Comparison of ENCODE assay signal across 9 cellular contexts in the genomic region with DNA sequence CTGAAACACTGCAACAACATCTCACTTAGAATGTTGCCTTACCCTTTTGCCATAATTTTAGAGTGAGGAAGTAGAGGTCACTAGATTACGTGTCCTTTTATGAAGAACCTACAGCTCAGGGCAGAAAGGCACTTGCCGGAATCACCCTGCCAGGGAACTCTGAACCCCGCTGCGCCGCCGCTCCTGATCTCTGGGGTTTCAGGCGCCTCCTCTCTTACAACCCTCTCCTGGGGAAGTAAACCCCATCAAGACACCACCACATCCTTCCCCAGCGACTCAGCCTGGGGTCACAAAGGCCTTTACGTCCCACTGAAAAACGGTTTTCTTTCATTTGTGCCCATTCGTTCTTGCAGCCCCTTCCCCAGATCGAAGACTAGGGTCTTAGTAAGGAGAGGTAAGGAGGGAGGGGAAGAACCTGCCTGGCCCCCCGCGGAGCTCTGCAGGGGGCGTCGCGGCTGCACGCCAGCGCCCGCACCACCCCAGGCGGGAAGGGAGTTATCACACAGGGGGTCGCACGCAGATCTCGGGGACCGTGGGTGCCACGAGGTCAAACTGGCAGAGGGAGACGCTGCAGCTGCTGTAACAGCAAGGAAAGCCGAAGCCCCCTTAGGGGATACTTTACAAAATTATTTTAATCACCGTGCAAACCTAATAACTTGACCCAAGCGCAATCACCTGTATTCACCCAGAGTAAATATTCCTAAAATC. TPM values are rescaled to one million over a fixed set of nuclear protein-coding genes. Genes with fewer than 3 reads are reported as not detected.
DNase-seq lines count a peak whose midpoint lies in the region; ATAC-seq, FAIRE-seq and TF ChIP-seq lines count a peak whose summit lies in the region.
"Had no signal": no experiment of that assay in that cellular context is flagged by ENCODE, and none has a peak within 500 bp of the region (broad histone marks: within the 10 kb centered on the region; RNA-seq: fewer than 3 reads in every experiment).

No MANE protein-coding gene starts in this region.

- H3K4me3 ChIP-seq in HUES48 (ENCODE audit: low read depth, low read length) (peak overlapping the region; percentile 50), iPS DF 6.9 (ENCODE audit: low read length) (peak overlapping the region; percentile 4; the same call in 1 of the 2 replicates), skeletal muscle satellite cell (ENCODE audit: low read length) (no peak overlapping the region)

- no peak for ATAC-seq in GM19397 (IDR thresholded peaks at IDR 0.05; ENCODE audit: unreplicated experiment)
- ATAC-seq in GM21447 (IDR thresholded peaks at IDR 0.05; ENCODE audit: unreplicated experiment) = no peak

- no peak for TF ChIP-seq POLR2A in GM12891 (IDR thresholded peaks at IDR 0.05; ENCODE audit: low read depth, low read length)

- FAIRE-seq in GM12891 (lab: Jason Lieb, UNC) = no peak

- peaks cover 80% of the 10 kb centered on the region for H3K27me3 ChIP-seq in HUES48 (ENCODE audit: control insufficient read depth, insufficient read depth, low read length)
- peaks cover 26% of the 10 kb centered on the region; the same call in 1 of the 2 replicates for H3K27me3 ChIP-seq in iPS DF 6.9 (ENCODE audit: control insufficient read depth, insufficient read depth, low read length)
- H3K27me3 ChIP-seq in skeletal muscle satellite cell (ENCODE audit: control insufficient read depth, insufficient read depth, low read length) = peaks cover 81% of the 10 kb centered on the region

- H3K36me3 ChIP-seq in HUES48 (ENCODE audit: control insufficient read depth, insufficient read depth, low read length) (no peaks in the 10 kb centered on the region), iPS DF 6.9 (ENCODE audit: control insufficient read depth, insufficient read depth, low read length) (no peaks in the 10 kb centered on the region), skeletal muscle satellite cell (ENCODE audit: insufficient read depth, low read length) (no peaks in the 10 kb centered on the region)

- H3K4me2 ChIP-seq in skeletal muscle satellite cell (ENCODE audit: low read length) = peak overlapping the region; percentile 73

- DNase-seq in activated CD4-positive, alpha-beta T cell treated with anti-CD3 and anti-CD28 coated beads, Interleukin-2, amount 50 U/mL, for 1 hour = peak; percentile 8
- DNase-seq in iPS DF 6.9 (ENCODE audit: low read depth, low spot score) (no peak), GM12891 (ENCODE audit: insufficient read length, low spot score) (no peak), amniotic stem cell (lab: John Stamatoyannopoulos, UW) (no peak)
- DNase-seq: NCI-H2029 had no signal

- H3K4me1 ChIP-seq in HUES48 (ENCODE audit: control insufficient read depth, insufficient read depth, low read length) = peaks cover 4% of the 10 kb centered on the region
- peaks cover 4% of the 10 kb centered on the region; the same call in 1 of the 2 replicates for H3K4me1 ChIP-seq in iPS DF 6.9 (ENCODE audit: control insufficient read depth, insufficient read depth, low read length)
- peaks cover 10% of the 10 kb centered on the region for H3K4me1 ChIP-seq in skeletal muscle satellite cell (ENCODE audit: control insufficient read depth, insufficient read depth, low read length)

- H3K9me3 ChIP-seq in HUES48 (ENCODE audit: control insufficient read depth, insufficient read depth, low read length) (no peaks in the 10 kb centered on the region), iPS DF 6.9 (ENCODE audit: control insufficient read depth, insufficient read depth, low read length) (no peaks in the 10 kb centered on the region), skeletal muscle satellite cell (replicated peaks; ENCODE audit: low read length) (no peaks in the 10 kb centered on the region)

- H3K27ac ChIP-seq in HUES48 (ENCODE audit: low read depth, low read length) (no peak overlapping the region), iPS DF 6.9 (ENCODE audit: low read length) (no peak overlapping the region)

- H3K9ac ChIP-seq in HUES48 (ENCODE audit: low read depth, low read length) (no peak overlapping the region), skeletal muscle satellite cell (ENCODE audit: low read depth, low read length) (no peak overlapping the region)

- no CpG with 5 or more reads among the region's 30 CpGs for WGBS in iPS DF 6.9 (ENCODE audit: insufficient coverage, insufficient read length)

TF ChIP-seq in GM12891, 5 proteins besides CTCF, POLR2A, EP300 and RAD21:
- no peak for TF ChIP-seq SPI1 (IDR thresholded peaks at IDR 0.05; ENCODE audit: low read depth, low read length)
- no peak for TF ChIP-seq TAF1 (IDR thresholded peaks at IDR 0.05; ENCODE audit: low read depth, low read length)
- no peak for TF ChIP-seq POLR2AphosphoS5 (IDR thresholded peaks at IDR 0.05; ENCODE audit: low read depth, low read length)
- no peak for TF ChIP-seq PAX5 (IDR thresholded peaks at IDR 0.05; ENCODE audit: insufficient read depth, low read length, severe bottlenecking)
- TF ChIP-seq POU2F2 (IDR thresholded peaks at IDR 0.05; ENCODE audit: low read depth, low read length) = no peak

RNA-seq across cellular contexts. Expression of a gene that starts 1.0 kb away (rescaled TPM):
- total RNA-seq in skeletal muscle satellite cell (2012; rRNA removed) = 0.22 TPM in 1 of 2 replicates, not detected in the other
- polyA plus RNA-seq in GM12891 (2012; ENCODE audit: low read depth, missing spikeins) = 0.03 TPM
